8 cellular contexts compared by ENCODE assay signal in the genomic region with DNA sequence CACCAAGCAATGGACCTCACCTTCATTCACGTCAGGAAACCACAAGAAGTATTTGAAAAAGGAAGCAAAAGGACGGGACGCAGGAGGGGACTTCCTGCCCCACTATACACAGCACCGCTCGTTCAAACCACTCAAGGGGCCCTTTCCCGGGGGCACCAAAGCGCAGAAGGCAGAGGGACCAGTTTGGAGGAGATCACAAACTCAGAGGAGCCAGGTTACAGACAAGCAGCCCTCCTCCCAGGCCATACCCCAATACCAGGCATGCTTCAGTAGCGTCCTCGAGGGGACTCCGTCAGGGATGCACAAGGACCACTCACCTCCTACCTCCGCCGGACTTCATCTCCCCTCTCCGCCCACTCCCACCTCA. TPM values are rescaled to one million over a fixed set of nuclear protein-coding genes. Genes with fewer than 3 reads are reported as not detected.
DNase-seq lines count a peak whose midpoint lies in the region; ATAC-seq and TF ChIP-seq lines count a peak whose summit lies in the region.

No MANE protein-coding gene starts in this region.

- peak; percentile 25 for ATAC-seq in HG03571 (IDR thresholded peaks at IDR 0.05; ENCODE audit: unreplicated experiment)
- peak; percentile 21 for ATAC-seq in activated CD8-positive, alpha-beta T cell treated with anti-CD3 and anti-CD28 coated beads for 36 hours
- peak in 2 of 4 donors; percentile 2 to 3 for ATAC-seq in psoas muscle

- peak overlapping the region; percentile 97 for H3K4me3 Mint-ChIP-seq in activated CD8-positive, alpha-beta T cell treated with anti-CD3 and anti-CD28 coated beads for 36 hours

- H3K4me3 ChIP-seq in AG09309 (ENCODE audit: control insufficient read depth, low read depth, low read length) (peak overlapping the region; percentile 97), fibroblast of villous mesenchyme (ENCODE audit: low read depth, low read length) (peak overlapping the region; percentile 97), psoas muscle (peak overlapping the region; percentile 97)

- H3K9me3 Mint-ChIP-seq in activated CD8-positive, alpha-beta T cell treated with anti-CD3 and anti-CD28 coated beads for 36 hours: no peaks in the 10 kb centered on the region

- peaks cover 4 to 43% of the 10 kb centered on the region in 2 donors for H3K36me3 ChIP-seq in psoas muscle (ENCODE audit: insufficient read depth in 1 of 2, low read depth in 1 of 2)

- H3K4me1 Mint-ChIP-seq in activated CD8-positive, alpha-beta T cell treated with anti-CD3 and anti-CD28 coated beads for 36 hours (ENCODE audit: low read depth): peaks cover 59% of the 10 kb centered on the region

- peaks cover 45% of the 10 kb centered on the region for H3K4me1 ChIP-seq in psoas muscle

- no peak for TF ChIP-seq CTCF in AG09309 (IDR thresholded peaks at IDR 0.05; ENCODE audit: control insufficient read depth, insufficient read depth, low read depth, low read length, missing control alignments)
- no peak for TF ChIP-seq CTCF in activated CD8-positive, alpha-beta T cell treated with anti-CD3 and anti-CD28 coated beads for 36 hours (IDR thresholded peaks at IDR 0.05)
- TF ChIP-seq CTCF in fibroblast of villous mesenchyme (IDR thresholded peaks at IDR 0.05; ENCODE audit: insufficient read depth, low read depth, low read length): no peak
- TF ChIP-seq CTCF in psoas muscle (IDR thresholded peaks at IDR 0.05): no peak

- no peaks in the 10 kb centered on the region for H3K9me3 ChIP-seq in psoas muscle

- DNase-seq in AG09309 (ENCODE audit: low read depth): no peak
- DNase-seq in activated CD8-positive, alpha-beta T cell treated with anti-CD3 and anti-CD28 coated beads for 36 hours: peak; percentile 73
- DNase-seq in fibroblast of villous mesenchyme (ENCODE audit: low read depth): peak; percentile 38
- no peak for DNase-seq in psoas muscle
- DNase-seq in NCI-H1417 (lab: John Stamatoyannopoulos, UW): no peak
- DNase-seq in epidermal melanocyte (ENCODE audit: insufficient read length, low spot score): no peak

- peak overlapping the region; percentile 98 for H3K27ac Mint-ChIP-seq in activated CD8-positive, alpha-beta T cell treated with anti-CD3 and anti-CD28 coated beads for 36 hours

- CTCF ChIA-PET in activated CD8-positive, alpha-beta T cell treated with anti-CD3 and anti-CD28 coated beads for 36 hours (lab: Charles Lee): interaction anchor here (0.7 to 4.8 kb wide), 3 partner anchors 8 to 27 kb away, joined by 3 to 46 read pairs (median 3); partner anchors contain the start of gene DENND4B

- H3K27ac ChIP-seq in psoas muscle: peak overlapping the region; percentile 93

- H3K27me3 Mint-ChIP-seq in activated CD8-positive, alpha-beta T cell treated with anti-CD3 and anti-CD28 coated beads for 36 hours: no peaks in the 10 kb centered on the region

- intact Hi-C loops in activated CD8-positive, alpha-beta T cell treated with anti-CD3 and anti-CD28 coated beads for 36 hours (cut with micrococcal nuclease): loop anchor here (2.0 kb wide), 1 partner anchor 33 kb away; the partner anchor contains the start of gene RPS27
- intact Hi-C loops in psoas muscle (cut with DNase I): no loop called here

- no peaks in the 10 kb centered on the region for H3K27me3 ChIP-seq in psoas muscle (ENCODE audit: insufficient read depth in 3 of 3, low read length in 2 of 3)

- H3K36me3 Mint-ChIP-seq in activated CD8-positive, alpha-beta T cell treated with anti-CD3 and anti-CD28 coated beads for 36 hours (ENCODE audit: low read depth): peaks cover 30% of the 10 kb centered on the region

- TF ChIP-seq POLR2A in GM19099 (IDR thresholded peaks at IDR 0.05; ENCODE audit: extremely low read depth, insufficient read length, low read depth): peak; percentile 65

- WGBS in psoas muscle, 3 donors: 1% methylated on average over 13 of the region's 13 CpGs

- POLR2A ChIA-PET in activated CD8-positive, alpha-beta T cell treated with anti-CD3 and anti-CD28 coated beads for 36 hours (lab: Charles Lee): interaction anchor here (0.8 to 7.3 kb wide), 9 partner anchors 8 to 312 kb away, joined by 3 to 62 read pairs (median 7); partner anchors contain the start of genes CREB3L4, DENND4B, GATAD2B and JTB

RNA-seq across cellular contexts. Expression of gene CRTC2, which starts 0.7 kb away (rescaled TPM):
- total RNA-seq in activated CD8-positive, alpha-beta T cell treated with anti-CD3 and anti-CD28 coated beads for 36 hours: 10 to 100 TPM; 67.3 to 71.8 TPM
- 4.5 and 6.0 TPM in 2 replicates for total RNA-seq in fibroblast of villous mesenchyme
- 10 to 100 TPM; 17.0 to 39.0 (median 27.6) TPM for total RNA-seq in psoas muscle
- 10 to 100 TPM; 31.3 to 54.6 (median 31.3) TPM for polyA plus RNA-seq in psoas muscle

RNA-seq across cellular contexts. Expression of gene SLC39A1, which starts 5.6 kb away (rescaled TPM):
- total RNA-seq in activated CD8-positive, alpha-beta T cell treated with anti-CD3 and anti-CD28 coated beads for 36 hours: 10 to 100 TPM; 40.3 to 42.2 TPM
- total RNA-seq in fibroblast of villous mesenchyme: 127 and 153 TPM in 2 replicates
- 10 to 100 TPM; 21.9 to 58.2 (median 38.0) TPM for total RNA-seq in psoas muscle
- 10 to 100 TPM; 46.7 to 85.3 (median 65.9) TPM for polyA plus RNA-seq in psoas muscle

RNA-seq across cellular contexts. Expression of gene CREB3L4, which starts 10.0 kb away (rescaled TPM):
- total RNA-seq in activated CD8-positive, alpha-beta T cell treated with anti-CD3 and anti-CD28 coated beads for 36 hours: 1 to 10 TPM; 8.3 to 8.8 TPM
- total RNA-seq in fibroblast of villous mesenchyme: 3.9 TPM in 2 replicates
- 1 to 10 TPM; 3.7 to 5.6 (median 5.0) TPM for total RNA-seq in psoas muscle
- polyA plus RNA-seq in psoas muscle: 10 to 100 TPM in 1 of 3 donors, 1 to 10 TPM in 2; 4.3 to 12.6 (median 6.3) TPM

RNA-seq across cellular contexts. Expression of gene DENND4B, which starts 11.2 kb away (rescaled TPM):
- 100 to 1,000 TPM; 102 to 107 TPM for total RNA-seq in activated CD8-positive, alpha-beta T cell treated with anti-CD3 and anti-CD28 coated beads for 36 hours
- total RNA-seq in fibroblast of villous mesenchyme: 27.6 and 29.0 TPM in 2 replicates
- 10 to 100 TPM; 47.1 to 75.4 (median 50.3) TPM for total RNA-seq in psoas muscle
- polyA plus RNA-seq in psoas muscle: 10 to 100 TPM; 23.1 to 40.4 (median 23.5) TPM

RNA-seq across cellular contexts. Expression of gene JTB, which starts 19.7 kb away (rescaled TPM):
- 100 to 1,000 TPM; 151 to 153 TPM for total RNA-seq in activated CD8-positive, alpha-beta T cell treated with anti-CD3 and anti-CD28 coated beads for 36 hours
- total RNA-seq in fibroblast of villous mesenchyme: 128 and 135 TPM in 2 replicates
- total RNA-seq in psoas muscle: 100 to 1,000 TPM in 2 of 4 donors, 10 to 100 TPM in 2; 87.6 to 118 (median 95.0) TPM
- polyA plus RNA-seq in psoas muscle: 100 to 1,000 TPM; 147 to 266 (median 172) TPM

Comparison
In these comparisons a context has a peak if more than half of its experiments do, and no peak if none do; other contexts are left out.
1. DNase-seq: peak in activated CD8-positive, alpha-beta T cell treated with anti-CD3 and anti-CD28 coated beads for 36 hours (single experiment) and fibroblast of villous mesenchyme (single experiment); none in AG09309 (single experiment), psoas muscle (0 of 2), NCI-H1417 (0 of 3) and epidermal melanocyte (single experiment).
2. Peak in every context shown above with its lines, with median percentiles within 50 percentile points of each other: H3K4me3 ChIP-seq.